In the genomic region with DNA sequence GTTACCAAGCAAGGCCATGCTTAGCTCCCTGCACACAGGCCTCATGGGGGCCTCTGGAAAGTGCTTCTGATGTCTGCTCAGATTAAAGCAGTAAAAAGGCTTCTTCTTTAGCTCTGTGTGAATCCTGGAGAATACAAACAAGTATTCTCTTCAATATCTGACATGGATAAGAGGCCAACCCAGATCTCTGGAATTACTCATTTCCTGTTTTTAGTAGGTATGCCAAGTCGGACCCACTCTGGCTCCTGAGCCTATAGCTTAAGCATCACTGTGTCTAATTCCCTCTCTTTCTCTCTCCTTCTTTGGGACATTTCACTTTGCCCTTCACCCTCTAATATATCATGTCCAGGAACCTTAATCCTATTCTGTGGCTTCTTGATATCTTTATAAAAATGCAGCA, we compare ENCODE assay signal across 13 cellular contexts.
DNase-seq lines count a peak whose midpoint lies in the region; TF ChIP-seq lines count a peak whose summit lies in the region.
"Had no signal": no experiment of that assay in that cellular context is flagged by ENCODE, and none has a peak within 500 bp of the region (broad histone marks: within the 10 kb centered on the region; RNA-seq: fewer than 3 reads in every experiment).

No MANE protein-coding gene starts in this region.

- intact Hi-C loops in A673 (cut with micrococcal nuclease; ENCODE audit: unreplicated experiment), result loop anchor here (1.0 to 10.0 kb wide), 8 partner anchors 68 to 909 kb away; a partner anchor contains a TSS
- intact Hi-C loops in OCI-LY7 (cut with micrococcal nuclease; ENCODE audit: unreplicated experiment), result loop anchor here (5.0 to 10.0 kb wide), 4 partner anchors 523 to 1131 kb away; no protein-coding TSS in a partner anchor

- H3K9me3 ChIP-seq in A673 (ENCODE audit: low read depth, low read length, poor library complexity, severe bottlenecking) (no peaks in the 10 kb centered on the region), mesodermal cell (ENCODE audit: control insufficient read depth, low read length) (no peaks in the 10 kb centered on the region), OCI-LY7 (ENCODE audit: low read length) (no peaks in the 10 kb centered on the region)
- H3K9me3 ChIP-seq: A549 had no signal

- 50 to 56% methylated on average over 1 of the region's 1 CpG for WGBS in mesodermal cell (ENCODE audit: insufficient coverage in 2 of 2), 2 experiments

- TF ChIP-seq CTCF in A673 (conservative IDR thresholded peaks at IDR 0.05; ENCODE audit: low read depth, low read length) (no peak), OCI-LY7 (conservative IDR thresholded peaks at IDR 0.05; ENCODE audit: low read length) (no peak)

- no peak overlapping the region for H2AFZ ChIP-seq in OCI-LY7 (ENCODE audit: low read length)

- POLR2A ChIA-PET in A673 (lab: Charles Lee; ENCODE audit: low non-redundant PET), result interaction anchor here (0.5 to 1.9 kb wide), 7 partner anchors 36 to 523 kb away, joined by 3 to 8 read pairs (median 4); no protein-coding TSS in a partner anchor
- POLR2A ChIA-PET in OCI-LY7 (lab: Charles Lee), result interaction anchor here (0.5 kb wide), 1 partner anchor 113 kb away, joined by 5 read pairs; no protein-coding TSS in a partner anchor

- H3K36me3 ChIP-seq in A673 (ENCODE audit: insufficient read depth, low read length, poor library complexity, severe bottlenecking), result no peaks in the 10 kb centered on the region
- no peaks in the 10 kb centered on the region for H3K36me3 ChIP-seq in mesodermal cell (ENCODE audit: control insufficient read depth, insufficient read depth, low read length)
- H3K36me3 ChIP-seq in OCI-LY7 (ENCODE audit: insufficient read depth, low read length), result no peaks in the 10 kb centered on the region

- H3K79me2 ChIP-seq in OCI-LY7 (ENCODE audit: insufficient read depth, low read depth, low read length), result no peaks in the 10 kb centered on the region

- no peaks in the 10 kb centered on the region for H4K20me1 ChIP-seq in OCI-LY7 (ENCODE audit: insufficient read depth, low read length)

- DNase-seq in A673 (ENCODE audit: low spot score), result peak; percentile 95
- DNase-seq in HT1080 (ENCODE audit: low read depth), result peak; percentile 63
- DNase-seq in activated CD4-positive, alpha-beta T cell treated with anti-CD3 and anti-CD28 coated beads, Interleukin-2, amount 50 U/mL, for 48 hours, result no peak
- no peak for DNase-seq in NAMALWA (ENCODE audit: low spot score)
- no peak for DNase-seq in NCI-H2227 treated with DMSO at 0.1 percent for 48 hours (lab: John Stamatoyannopoulos, UW)
- DNase-seq in OCI-LY7 (ENCODE audit: low spot score), result no peak
- DNase-seq: COR-L47, DMS153, NCI-H1930 had no signal

- H3K4me3 ChIP-seq in A673 (ENCODE audit: low read depth, low read length, poor library complexity, severe bottlenecking) (no peak overlapping the region), mesodermal cell (ENCODE audit: extremely low read depth, insufficient read depth, low read length, poor library complexity, severe bottlenecking) (no peak overlapping the region), OCI-LY7 (ENCODE audit: low read depth, low read length, poor library complexity, severe bottlenecking) (no peak overlapping the region)
- H3K4me3 ChIP-seq: A549, K562 had no signal

- peaks cover 39% of the 10 kb centered on the region for H3K4me1 ChIP-seq in A673 (ENCODE audit: insufficient read depth, low read length, poor library complexity, severe bottlenecking)
- H3K4me1 ChIP-seq in mesodermal cell (ENCODE audit: control insufficient read depth, insufficient read depth, low read length, poor library complexity, severe bottlenecking), result peaks cover 35% of the 10 kb centered on the region
- H3K4me1 ChIP-seq in OCI-LY7 (ENCODE audit: insufficient read depth, low read length, poor library complexity, severe bottlenecking), result no peaks in the 10 kb centered on the region
- H3K4me1 ChIP-seq: A549 had no signal

- BruUV-seq in A673 (replicated peaks; lab: Mats Ljungman, UMichigan) (no TSS peak), OCI-LY7 (replicated peaks; lab: Mats Ljungman, UMichigan) (no TSS peak)

- H3K9me2 ChIP-seq in OCI-LY7 (ENCODE audit: insufficient read depth, low read length), result no peaks in the 10 kb centered on the region

- H3K27me3 ChIP-seq in A673 (replicated peaks; ENCODE audit: insufficient read depth, low read depth, low read length, poor library complexity), result no peaks in the 10 kb centered on the region

- H3K27ac ChIP-seq in A673 (ENCODE audit: low read depth, low read length, poor library complexity, severe bottlenecking) (peak overlapping the region; percentile 92), cingulate gyrus (ENCODE audit: low read depth, low read length) (peak overlapping the region; percentile 7), mesodermal cell (ENCODE audit: low read depth, low read length, severe bottlenecking) (peak overlapping the region; percentile 60), OCI-LY7 (ENCODE audit: low read depth, low read length, poor library complexity, severe bottlenecking) (no peak overlapping the region)
- H3K27ac ChIP-seq: A549 had no signal

- H3K4me2 ChIP-seq in OCI-LY7 (ENCODE audit: low read length), result no peak overlapping the region
- H3K4me2 ChIP-seq: A549 had no signal

- CTCF ChIA-PET in A673 (lab: Charles Lee), result interaction anchor here (0.6 to 1.6 kb wide), 15 partner anchors 53 to 1039 kb away, joined by 3 to 8 read pairs (median 3); no protein-coding TSS in a partner anchor
- CTCF ChIA-PET in OCI-LY7 (lab: Charles Lee; ENCODE audit: unreplicated experiment), result interaction anchor here (0.6 kb wide), 1 partner anchor 1105 kb away, joined by 3 read pairs; no protein-coding TSS in a partner anchor

Comparison
In these comparisons a context has a peak if more than half of its experiments do, and no peak if none do; other contexts are left out.
1. DNase-seq: peak in A673 (single experiment) and HT1080 (single experiment); none in activated CD4-positive, alpha-beta T cell treated with anti-CD3 and anti-CD28 coated beads, Interleukin-2, amount 50 U/mL, for 48 hours (0 of 2), NAMALWA (single experiment), NCI-H2227 treated with DMSO at 0.1 percent for 48 hours (single experiment) and OCI-LY7 (single experiment).